3 cellular contexts compared by ENCODE assay signal in the genomic region with DNA sequence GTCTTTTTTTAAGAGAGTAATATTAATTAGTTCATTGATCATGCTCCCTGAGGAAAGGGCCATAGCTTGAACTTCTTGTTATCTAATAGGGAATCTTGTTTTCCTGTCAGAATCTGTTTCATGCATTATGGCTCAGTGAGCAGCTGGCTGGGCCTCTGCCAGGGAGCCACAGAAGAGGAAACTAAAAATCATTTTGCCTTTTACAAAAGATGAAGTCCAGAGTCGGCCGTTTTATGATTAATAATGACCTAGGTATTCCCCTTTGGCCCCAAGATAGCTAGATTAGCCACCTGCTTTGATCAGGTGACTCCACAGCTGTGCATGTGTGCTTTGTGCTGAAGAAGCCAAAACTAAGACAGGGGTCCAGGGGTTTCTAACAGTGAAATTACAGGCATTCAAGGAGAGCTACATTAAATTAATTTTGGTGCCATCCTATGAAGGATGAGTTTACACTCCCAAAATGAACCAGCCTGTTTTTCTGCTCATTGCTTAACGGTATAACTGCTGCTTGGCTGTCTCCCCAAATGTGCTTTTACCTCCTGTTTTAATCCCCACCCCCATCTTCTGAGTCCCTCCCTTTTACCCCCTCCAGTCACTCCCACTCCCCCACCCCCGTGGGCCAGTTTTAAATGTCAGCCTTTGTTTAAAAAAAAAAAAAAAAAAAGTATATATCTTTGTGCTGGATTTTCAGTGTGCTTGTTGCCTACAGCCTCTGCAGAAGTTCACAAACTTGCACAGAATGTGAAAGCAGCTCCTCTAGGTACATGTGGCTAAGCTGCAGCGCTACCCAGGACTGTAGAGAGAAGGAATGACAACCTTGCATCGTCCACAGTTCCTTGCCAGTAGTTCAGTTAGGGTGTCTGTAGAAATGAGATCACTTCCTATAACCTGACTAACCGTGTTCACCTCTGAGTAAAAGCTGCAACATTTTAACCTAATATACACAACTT.
TF ChIP-seq lines count a peak whose summit lies in the region.

No MANE protein-coding gene starts in this region.

TF ChIP-seq in liver, 16 proteins besides CTCF, POLR2A, EP300 and RAD21 (continued from another document):
- TF ChIP-seq, protein P1, sequence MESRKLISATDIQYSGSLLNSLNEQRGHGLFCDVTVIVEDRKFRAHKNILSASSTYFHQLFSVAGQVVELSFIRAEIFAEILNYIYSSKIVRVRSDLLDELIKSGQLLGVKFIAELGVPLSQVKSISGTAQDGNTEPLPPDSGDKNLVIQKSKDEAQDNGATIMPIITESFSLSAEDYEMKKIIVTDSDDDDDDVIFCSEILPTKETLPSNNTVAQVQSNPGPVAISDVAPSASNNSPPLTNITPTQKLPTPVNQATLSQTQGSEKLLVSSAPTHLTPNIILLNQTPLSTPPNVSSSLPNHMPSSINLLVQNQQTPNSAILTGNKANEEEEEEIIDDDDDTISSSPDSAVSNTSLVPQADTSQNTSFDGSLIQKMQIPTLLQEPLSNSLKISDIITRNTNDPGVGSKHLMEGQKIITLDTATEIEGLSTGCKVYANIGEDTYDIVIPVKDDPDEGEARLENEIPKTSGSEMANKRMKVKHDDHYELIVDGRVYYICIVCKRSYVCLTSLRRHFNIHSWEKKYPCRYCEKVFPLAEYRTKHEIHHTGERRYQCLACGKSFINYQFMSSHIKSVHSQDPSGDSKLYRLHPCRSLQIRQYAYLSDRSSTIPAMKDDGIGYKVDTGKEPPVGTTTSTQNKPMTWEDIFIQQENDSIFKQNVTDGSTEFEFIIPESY (IDR thresholded peaks at IDR 0.05), result no peak
- TF ChIP-seq JUND (IDR thresholded peaks at IDR 0.05) (no peak), YY1 (IDR thresholded peaks at IDR 0.05) (no peak), NR2F2 (IDR thresholded peaks at IDR 0.05) (no peak), MAX (IDR thresholded peaks at IDR 0.05) (no peak), RXRA (IDR thresholded peaks at IDR 0.05) (no peak), HNF4G (IDR thresholded peaks at IDR 0.05) (no peak), EGR1 (IDR thresholded peaks at IDR 0.05; ENCODE audit: low read depth in 2 of 2) (no peak), REST (IDR thresholded peaks at IDR 0.05) (no peak), FOXA1 (IDR thresholded peaks at IDR 0.05) (no peak), FOXA2 (IDR thresholded peaks at IDR 0.05) (no peak), GABPA (IDR thresholded peaks at IDR 0.05 in 1 of 2, conservative IDR thresholded peaks at IDR 0.05 in 1 of 2) (no peak)
TF ChIP-seq in liver: peak in this region for 0.

TF ChIP-seq in HepG2, 621 proteins besides CTCF, POLR2A, EP300 and RAD21 (continued from another document):
- no peak for TF ChIP-seq ZNF292 (CRISPR knock-in tag; IDR thresholded peaks at IDR 0.05; ENCODE audit: borderline replicate concordance, low read depth)
- TF ChIP-seq RBM22 (optimal IDR thresholded peaks at IDR 0.05; ENCODE audit: low read length), result no peak
- no peak for TF ChIP-seq KDM1A (CRISPR knock-in tag; IDR thresholded peaks at IDR 0.05)
- TF ChIP-seq CHCHD3 (CRISPR knock-in tag; IDR thresholded peaks at IDR 0.05), result no peak
- no peak for TF ChIP-seq NFAT5 (CRISPR knock-in tag; IDR thresholded peaks at IDR 0.05)
- TF ChIP-seq KLF9 (CRISPR knock-in tag; IDR thresholded peaks at IDR 0.05; ENCODE audit: low read depth), result no peak
TF ChIP-seq in HepG2: peak in this region for 0.

TF ChIP-seq in HEK293, 187 proteins besides CTCF, POLR2A, EP300 and RAD21 (continued from another document):
- TF ChIP-seq PRDM10 (tag by site-specific recombination; IDR thresholded peaks at IDR 0.05) (peak; percentile 39; the same call in 1 of the 2 replicates), ZNF518A (tag by site-specific recombination; conservative IDR thresholded peaks at IDR 0.05; ENCODE audit: low read depth) (no peak), EGR2 (tag by site-specific recombination; IDR thresholded peaks at IDR 0.05; ENCODE audit: low read depth) (0 out of 2 replicates have a peak, but pooled peaks have one; percentile 16)
